In genomic region chr15:74133703-74134386, GRCh38 we compare ENCODE assay signal across 26 cellular contexts. TPM values are rescaled to one million over a fixed set of nuclear protein-coding genes. Genes with fewer than 3 reads are reported as not detected.
DNase-seq lines count a peak whose midpoint lies in the region; ATAC-seq and TF ChIP-seq lines count a peak whose summit lies in the region.
"Had no signal": no experiment of that assay in that cellular context is flagged by ENCODE, and none has a peak within 500 bp of the region (broad histone marks: within the 10 kb centered on the region; RNA-seq: fewer than 3 reads in every experiment).

No MANE protein-coding gene starts in this region.

- H3K79me2 ChIP-seq in hepatocyte (no peaks in the 10 kb centered on the region), neural cell (replicated peaks; ENCODE audit: insufficient read depth, low read length) (peaks cover 92% of the 10 kb centered on the region)

- H3K4me1 Mint-ChIP-seq in activated CD8-positive, alpha-beta T cell treated with anti-CD3 and anti-CD28 coated beads for 36 hours (ENCODE audit: low read depth): peaks cover 40% of the 10 kb centered on the region
- peaks cover 25% of the 10 kb centered on the region for H3K4me1 Mint-ChIP-seq in activated CD8-positive, alpha-beta T cell treated with anti-CD3 and anti-CD28 coated beads, Interleukin-2, amount 10 ng/mL, durations not matched to agents 7 days and 5 days (ENCODE audit: low read depth)

- POLR2A ChIA-PET in activated CD8-positive, alpha-beta T cell treated with anti-CD3 and anti-CD28 coated beads for 36 hours (lab: Charles Lee): no interaction called here
- POLR2A ChIA-PET in activated CD8-positive, alpha-beta T cell treated with anti-CD3 and anti-CD28 coated beads, Interleukin-2, amount 10 ng/mL, durations not matched to agents 7 days and 5 days (lab: Charles Lee): no interaction called here

- CTCF ChIA-PET in activated CD8-positive, alpha-beta T cell treated with anti-CD3 and anti-CD28 coated beads for 36 hours (lab: Charles Lee): interaction anchor here (0.6 to 3.4 kb wide), 7 partner anchors 8 to 187 kb away, joined by 3 to 19 read pairs (median 4); no protein-coding TSS in a partner anchor
- CTCF ChIA-PET in activated CD8-positive, alpha-beta T cell treated with anti-CD3 and anti-CD28 coated beads, Interleukin-2, amount 10 ng/mL, durations not matched to agents 7 days and 5 days (lab: Charles Lee): interaction anchor here (0.7 to 1.3 kb wide), 6 partner anchors 17 to 189 kb away, joined by 3 to 4 read pairs (median 3); no protein-coding TSS in a partner anchor

- no peaks in the 10 kb centered on the region for H3K36me3 Mint-ChIP-seq in activated CD8-positive, alpha-beta T cell treated with anti-CD3 and anti-CD28 coated beads for 36 hours (ENCODE audit: low read depth)
- H3K36me3 Mint-ChIP-seq in activated CD8-positive, alpha-beta T cell treated with anti-CD3 and anti-CD28 coated beads, Interleukin-2, amount 10 ng/mL, durations not matched to agents 7 days and 5 days (ENCODE audit: low read depth): peaks cover 6% of the 10 kb centered on the region

- no peaks in the 10 kb centered on the region for H3K9me2 ChIP-seq in hepatocyte (replicated peaks; ENCODE audit: insufficient read depth)
- H3K9me2 ChIP-seq in neural cell (ENCODE audit: insufficient read depth, low read length): no peaks in the 10 kb centered on the region

- no peak for ATAC-seq in activated CD8-positive, alpha-beta T cell treated with anti-CD3 and anti-CD28 coated beads for 36 hours
- ATAC-seq in activated CD8-positive, alpha-beta T cell treated with anti-CD3 and anti-CD28 coated beads, Interleukin-2, amount 10 ng/mL, durations not matched to agents 7 days and 5 days: no peak
- ATAC-seq: naive thymus-derived CD8-positive, alpha-beta T cell had no signal

- no peak for TF ChIP-seq CTCF in activated CD8-positive, alpha-beta T cell treated with anti-CD3 and anti-CD28 coated beads for 36 hours (IDR thresholded peaks at IDR 0.05)
- TF ChIP-seq CTCF in hepatocyte (IDR thresholded peaks at IDR 0.05; ENCODE audit: poor library complexity) (no peak), neural cell (IDR thresholded peaks at IDR 0.05; ENCODE audit: poor library complexity, severe bottlenecking) (no peak)

- peak; percentile 14 for DNase-seq in activated CD8-positive, alpha-beta T cell treated with anti-CD3 and anti-CD28 coated beads for 36 hours
- DNase-seq in activated CD8-positive, alpha-beta T cell treated with anti-CD3 and anti-CD28 coated beads, Interleukin-2, amount 10 ng/mL, durations not matched to agents 7 days and 5 days: no peak
- DNase-seq in hepatocyte (ENCODE audit: low spot score): no peak
- DNase-seq in pons (ENCODE audit: low spot score): no peak
- no peak for DNase-seq in RPMI8226
- DNase-seq in NCI-H82 (lab: John Stamatoyannopoulos, UW): no peak
- DNase-seq: HCEC 1CT; KG1; MM.1S; naive thymus-derived CD8-positive, alpha-beta T cell; NCI-H1417 treated with DMSO at 0.1 percent for 48 hours; spleen; stimulated activated CD4-positive, alpha-beta T cell treated with anti-CD3 and anti-CD28 coated beads, Interleukin-2, amount 100 ng/mL, for 48 hours; T1000 had no signal

- peak overlapping the region; percentile 41; the same call in 1 of the 2 replicates for H3K4me3 ChIP-seq in HUES6 (ENCODE audit: low read depth, low read length)
- no peak overlapping the region for H3K4me3 ChIP-seq in hepatocyte
- peak overlapping the region; percentile 95 for H3K4me3 ChIP-seq in neural cell (ENCODE audit: low read length)
- H3K4me3 ChIP-seq: dorsolateral prefrontal cortex, pancreas, suprapubic skin had no signal

- intact Hi-C loops in activated CD8-positive, alpha-beta T cell treated with anti-CD3 and anti-CD28 coated beads for 36 hours (cut with micrococcal nuclease): no loop called here

- WGBS in hepatocyte (ENCODE audit: low lambda C conversion rate, missing lambda C conversion rate): 10% methylated on average over 47 of the region's 70 CpGs

- H3K4me1 ChIP-seq in HUES6 (ENCODE audit: control insufficient read depth, insufficient read depth, low read length): peaks cover 56% of the 10 kb centered on the region
- peaks cover 35% of the 10 kb centered on the region for H3K4me1 ChIP-seq in hepatocyte (ENCODE audit: insufficient read depth)

- peak overlapping the region; percentile 29 for H3K4me2 ChIP-seq in hepatocyte
- peak overlapping the region; percentile 41 for H3K4me2 ChIP-seq in neural cell (ENCODE audit: low read length)

- TF ChIP-seq EP300 in neural cell (conservative IDR thresholded peaks at IDR 0.05; ENCODE audit: poor library complexity, severe bottlenecking): no peak

- H3K27ac ChIP-seq in HUES6 (ENCODE audit: low read depth, low read length): no peak overlapping the region
- no peak overlapping the region for H3K27ac ChIP-seq in hepatocyte
- H3K27ac ChIP-seq in neural cell (ENCODE audit: low read length): peak overlapping the region; percentile 100
- H3K27ac ChIP-seq: pancreas, spleen, suprapubic skin had no signal

- H4K20me1 ChIP-seq in hepatocyte (ENCODE audit: insufficient read depth, poor library complexity, severe bottlenecking) (no peaks in the 10 kb centered on the region), neural cell (ENCODE audit: insufficient read depth) (no peaks in the 10 kb centered on the region)

- H3K9me3 ChIP-seq in HUES6 (ENCODE audit: control insufficient read depth, insufficient read depth, low read depth, low read length) (peaks cover 6% of the 10 kb centered on the region; the same call in 1 of the 2 replicates), hepatocyte (ENCODE audit: low read depth) (no peaks in the 10 kb centered on the region), neural cell (ENCODE audit: low read length) (peaks cover 33% of the 10 kb centered on the region)
- H3K9me3 ChIP-seq: pancreas, suprapubic skin had no signal

- no peak for TF ChIP-seq RAD21 in neural cell (conservative IDR thresholded peaks at IDR 0.05)

- H3K27me3 Mint-ChIP-seq in activated CD8-positive, alpha-beta T cell treated with anti-CD3 and anti-CD28 coated beads for 36 hours: peaks cover 81% of the 10 kb centered on the region
- peaks cover 85% of the 10 kb centered on the region for H3K27me3 Mint-ChIP-seq in activated CD8-positive, alpha-beta T cell treated with anti-CD3 and anti-CD28 coated beads, Interleukin-2, amount 10 ng/mL, durations not matched to agents 7 days and 5 days (ENCODE audit: low read depth)

- peaks cover 97% of the 10 kb centered on the region for H3K27me3 ChIP-seq in HUES6 (ENCODE audit: control insufficient read depth, insufficient read depth, low read length)
- peaks cover 91% of the 10 kb centered on the region for H3K27me3 ChIP-seq in hepatocyte
- H3K27me3 ChIP-seq in neural cell (ENCODE audit: insufficient read depth, low read depth, low read length): no peaks in the 10 kb centered on the region

- no peaks in the 10 kb centered on the region for H3K9me3 Mint-ChIP-seq in activated CD8-positive, alpha-beta T cell treated with anti-CD3 and anti-CD28 coated beads for 36 hours
- H3K9me3 Mint-ChIP-seq in activated CD8-positive, alpha-beta T cell treated with anti-CD3 and anti-CD28 coated beads, Interleukin-2, amount 10 ng/mL, durations not matched to agents 7 days and 5 days (ENCODE audit: insufficient read depth): no peaks in the 10 kb centered on the region
- H3K9me3 Mint-ChIP-seq: activated B cell treated with CpG ODN at 0.5 μM for 24 hours; activated T-helper 17 cell treated with anti-CD3 and anti-CD28 coated beads, Interleukin-2, amount 50 U/mL, for 72 hours; mesothelial cell of epicardium; naive thymus-derived CD8-positive, alpha-beta T cell; stimulated activated effector memory CD8-positive, alpha-beta T cell treated with anti-CD3 and anti-CD28 coated beads, Interleukin-12 subunit alpha, Interleukin-12 subunit beta, amount 100 ng/mL, for 72 hours had no signal

- H2AFZ ChIP-seq in hepatocyte: no peak overlapping the region
- no peak overlapping the region for H2AFZ ChIP-seq in neural cell (ENCODE audit: low read depth, low read length)

- no peak overlapping the region for H3K4me3 Mint-ChIP-seq in activated CD8-positive, alpha-beta T cell treated with anti-CD3 and anti-CD28 coated beads for 36 hours
- H3K4me3 Mint-ChIP-seq in activated CD8-positive, alpha-beta T cell treated with anti-CD3 and anti-CD28 coated beads, Interleukin-2, amount 10 ng/mL, durations not matched to agents 7 days and 5 days: no peak overlapping the region
- H3K4me3 Mint-ChIP-seq: activated B cell treated with CpG ODN at 0.5 μM for 24 hours; stimulated activated effector memory CD8-positive, alpha-beta T cell treated with anti-CD3 and anti-CD28 coated beads, Interleukin-12 subunit alpha, Interleukin-12 subunit beta, amount 100 ng/mL, for 72 hours had no signal

- peaks cover 7% of the 10 kb centered on the region for H3F3A ChIP-seq in neural cell (ENCODE audit: insufficient read depth, low read length, poor library complexity, severe bottlenecking)

- H3K9ac ChIP-seq in HUES6 (ENCODE audit: low read length): no peak overlapping the region
- H3K9ac ChIP-seq in neural cell (ENCODE audit: low read length): peak overlapping the region; percentile 100

- H3K27ac Mint-ChIP-seq in activated CD8-positive, alpha-beta T cell treated with anti-CD3 and anti-CD28 coated beads for 36 hours: no peak overlapping the region
- H3K27ac Mint-ChIP-seq in activated CD8-positive, alpha-beta T cell treated with anti-CD3 and anti-CD28 coated beads, Interleukin-2, amount 10 ng/mL, durations not matched to agents 7 days and 5 days: no peak overlapping the region
- H3K27ac Mint-ChIP-seq: activated T-helper 17 cell treated with anti-CD3 and anti-CD28 coated beads, Interleukin-2, amount 50 U/mL, for 72 hours; mesothelial cell of epicardium; naive thymus-derived CD8-positive, alpha-beta T cell; stimulated activated effector memory CD8-positive, alpha-beta T cell treated with anti-CD3 and anti-CD28 coated beads, Interleukin-12 subunit alpha, Interleukin-12 subunit beta, amount 100 ng/mL, for 72 hours had no signal

- no peaks in the 10 kb centered on the region for H3K36me3 ChIP-seq in HUES6 (ENCODE audit: control insufficient read depth, insufficient read depth, low read length)
- no peaks in the 10 kb centered on the region for H3K36me3 ChIP-seq in hepatocyte (replicated peaks; ENCODE audit: insufficient read depth, low read depth)
- H3K36me3 ChIP-seq in neural cell (ENCODE audit: insufficient read depth, low read length): peaks cover 31% of the 10 kb centered on the region
- H3K36me3 ChIP-seq: pancreas, spleen, suprapubic skin had no signal

RNA-seq across cellular contexts. Expression of gene ISLR2, which starts 3.5 kb away (rescaled TPM):
- not detected for total RNA-seq in activated CD8-positive, alpha-beta T cell treated with anti-CD3 and anti-CD28 coated beads for 36 hours
- not detected for total RNA-seq in activated CD8-positive, alpha-beta T cell treated with anti-CD3 and anti-CD28 coated beads, Interleukin-2, amount 10 ng/mL, durations not matched to agents 7 days and 5 days
- total RNA-seq in hepatocyte: 1.7 TPM in 1 of 2 replicates, not detected in the other
- 0.13 TPM in 1 of 2 replicates, not detected in the other for polyA plus RNA-seq in hepatocyte
- polyA plus RNA-seq in neural cell: 301 and 330 TPM in 2 replicates
- 444 and 493 TPM in 2 replicates for polyA minus RNA-seq in neural cell
- total RNA-seq: activated B cell treated with CpG ODN at 0.5 μM for 24 hours; activated T-helper 17 cell treated with anti-CD3 and anti-CD28 coated beads, Interleukin-2, amount 50 U/mL, for 72 hours; naive thymus-derived CD8-positive, alpha-beta T cell had no signal
- polyA plus RNA-seq: naive thymus-derived CD8-positive, alpha-beta T cell had no signal

RNA-seq across cellular contexts. Expression of gene ISLR, which starts 39.7 kb away (rescaled TPM):
- not detected for total RNA-seq in activated CD8-positive, alpha-beta T cell treated with anti-CD3 and anti-CD28 coated beads for 36 hours
- total RNA-seq in activated CD8-positive, alpha-beta T cell treated with anti-CD3 and anti-CD28 coated beads, Interleukin-2, amount 10 ng/mL, durations not matched to agents 7 days and 5 days: not detected
- 31.4 and 36.4 TPM in 2 replicates for total RNA-seq in hepatocyte
- polyA plus RNA-seq in hepatocyte: 27.8 and 32.0 TPM in 2 replicates
- not detected in 2 replicates for polyA plus RNA-seq in neural cell
- polyA minus RNA-seq in neural cell: not detected in 2 replicates
- total RNA-seq: activated B cell treated with CpG ODN at 0.5 μM for 24 hours; activated T-helper 17 cell treated with anti-CD3 and anti-CD28 coated beads, Interleukin-2, amount 50 U/mL, for 72 hours; naive thymus-derived CD8-positive, alpha-beta T cell had no signal
- polyA plus RNA-seq: naive thymus-derived CD8-positive, alpha-beta T cell had no signal

RNA-seq across cellular contexts. Expression of gene GOLGA6A, which starts 51.5 kb away (rescaled TPM):
- not detected for total RNA-seq in activated CD8-positive, alpha-beta T cell treated with anti-CD3 and anti-CD28 coated beads for 36 hours
- not detected for total RNA-seq in activated CD8-positive, alpha-beta T cell treated with anti-CD3 and anti-CD28 coated beads, Interleukin-2, amount 10 ng/mL, durations not matched to agents 7 days and 5 days
- total RNA-seq in hepatocyte: not detected in 2 replicates
- polyA plus RNA-seq in hepatocyte: not detected in 2 replicates
- polyA plus RNA-seq in neural cell: 0.50 TPM in 2 replicates
- polyA minus RNA-seq in neural cell: 0.12 and 0.24 TPM in 2 replicates
- total RNA-seq: activated B cell treated with CpG ODN at 0.5 μM for 24 hours, pancreas, right cardiac atrium, Right ventricle myocardium superior, urinary bladder had no signal
- polyA plus RNA-seq: pancreas, right cardiac atrium had no signal

Comparison
In these comparisons a context has a peak if more than half of its experiments do, and no peak if none do; other contexts are left out.
1. RNA of gene ISLR, which starts 39.7 kb away (total RNA-seq): 31.4 to 36.4 TPM in hepatocyte; not detected in activated CD8-positive, alpha-beta T cell treated with anti-CD3 and anti-CD28 coated beads for 36 hours and not detected in activated CD8-positive, alpha-beta T cell treated with anti-CD3 and anti-CD28 coated beads, Interleukin-2, amount 10 ng/mL, durations not matched to agents 7 days and 5 days; every median in the first group is over 10 times any median in the second.